In genomic region chr16:88811600-88811849, GRCh38 we compare ENCODE assay signal across 8 cellular contexts. TPM values are rescaled to one million over a fixed set of nuclear protein-coding genes. Genes with fewer than 3 reads are reported as not detected.
DNase-seq lines count a peak whose midpoint lies in the region; ATAC-seq and TF ChIP-seq lines count a peak whose summit lies in the region.

No MANE protein-coding gene starts in this region.

- no peaks in the 10 kb centered on the region for H3K36me3 Mint-ChIP-seq in IgD-negative memory B cell

- H3K14ac ChIP-seq in neuronal stem cell (ENCODE audit: low read length), result no peak overlapping the region

- H3K4me1 ChIP-seq in neuronal stem cell (ENCODE audit: control insufficient read depth in 2 of 2, insufficient read depth in 1 of 2, low read depth in 1 of 2, low read length in 2 of 2), result peaks cover 10 to 11% of the 10 kb centered on the region in 2 donors

- H3K36me3 ChIP-seq in neuronal stem cell (replicated peaks in 1 of 2; ENCODE audit: control insufficient read depth in 2 of 2, insufficient read depth in 2 of 2, low read length in 2 of 2), result peaks cover 37 to 40% of the 10 kb centered on the region in 2 donors

- peak overlapping the region; percentile 85 for H2BK15ac ChIP-seq in neuronal stem cell (ENCODE audit: low read length)

- TF ChIP-seq CTCF in dorsolateral prefrontal cortex (IDR thresholded peaks at IDR 0.05 in 54 of 56, conservative IDR thresholded peaks at IDR 0.05 in 2 of 56; ENCODE audit: low read depth in 1 of 56, partially characterized antibody in 56 of 56), result peak in 5 of 56 donors; percentile 4 to 36 (median 23)

- H3K27me3 ChIP-seq in dorsolateral prefrontal cortex, result no peaks in the 10 kb centered on the region
- no peaks in the 10 kb centered on the region for H3K27me3 ChIP-seq in neuronal stem cell (ENCODE audit: control insufficient read depth in 3 of 3, insufficient read depth in 3 of 3, low read depth in 1 of 3, low read length in 3 of 3)

- H3K27me3 Mint-ChIP-seq in IgD-negative memory B cell, result no peaks in the 10 kb centered on the region

- no peak overlapping the region for H4K8ac ChIP-seq in neuronal stem cell (ENCODE audit: low read depth, low read length)

- DNase-seq in activated CD4-positive, CD25-positive, alpha-beta regulatory T cell treated with anti-CD3 and anti-CD28 coated beads, Interleukin-2, amount 50 U/mL, for 72 hours, result peak; percentile 76
- DNase-seq in dorsolateral prefrontal cortex, result no peak
- no peak for DNase-seq in neuronal stem cell (ENCODE audit: low spot score)
- DNase-seq in stimulated activated CD8-positive, alpha-beta memory T cell treated with anti-CD3 and anti-CD28 coated beads, Interleukin-4, amount 100 ng/mL, for 48 hours, result no peak
- no peak for DNase-seq in retina
- no peak for DNase-seq in AG08396 (ENCODE audit: low spot score)

- no peak overlapping the region for H3K4ac ChIP-seq in neuronal stem cell (ENCODE audit: low read length)

- peak overlapping the region; percentile 100 for H3K23ac ChIP-seq in neuronal stem cell (ENCODE audit: low read depth, low read length, poor library complexity)

- peaks cover 0 to 8% of the 10 kb centered on the region in 2 donors for H3K9me3 ChIP-seq in neuronal stem cell (replicated peaks in 1 of 2; ENCODE audit: control insufficient read depth in 2 of 2, insufficient read depth in 1 of 2, low read depth in 1 of 2, low read length in 2 of 2)

- no CpG with 5 or more reads among the region's 30 CpGs for WGBS in neuronal stem cell (ENCODE audit: extremely low coverage in 2 of 2, insufficient read length in 2 of 2, insufficient replicate concordance in 1 of 2), 2 donors

- intact Hi-C loops in dorsolateral prefrontal cortex (cut with DNase I), result loop anchor here (1.0 to 10.0 kb wide), 5 partner anchors 8 to 403 kb away; partner anchors contain the start of genes GALNS (in 2 of the 2), TRAPPC2L (in 2 of the 2), CDT1 (in 1 of the 2) and ZNF778 (in 1 of the 2)

- H3K4me3 ChIP-seq in dorsolateral prefrontal cortex, result peak overlapping the region; percentile 75 to 100 (median 91)
- peak overlapping the region; percentile 77 to 88 for H3K4me3 ChIP-seq in neuronal stem cell (ENCODE audit: low read length in 2 of 2)

- peak overlapping the region; percentile 85 for H3K4me2 ChIP-seq in neuronal stem cell (ENCODE audit: insufficient read depth, low read length, poor library complexity, severe bottlenecking)

- peak overlapping the region; percentile 86 to 97 (median 92) for H3K4me3 Mint-ChIP-seq in IgD-negative memory B cell

- H3K27ac Mint-ChIP-seq in IgD-negative memory B cell, result peak overlapping the region; percentile 81 to 96 (median 89)

- H3K9me3 Mint-ChIP-seq in IgD-negative memory B cell, result no peaks in the 10 kb centered on the region

- peak overlapping the region; percentile 100 for H2BK5ac ChIP-seq in neuronal stem cell (ENCODE audit: low read length)

- peak overlapping the region; percentile 98 for H3K18ac ChIP-seq in neuronal stem cell (ENCODE audit: low read length)

- peak overlapping the region; percentile 93 for H3K9ac ChIP-seq in neuronal stem cell (ENCODE audit: low read depth, low read length, poor library complexity)

- H2BK12ac ChIP-seq in neuronal stem cell (ENCODE audit: low read length), result no peak overlapping the region

- no peak overlapping the region for H2BK120ac ChIP-seq in neuronal stem cell (ENCODE audit: low read depth, low read length)

- ATAC-seq in activated CD4-positive, CD25-positive, alpha-beta regulatory T cell treated with anti-CD3 and anti-CD28 coated beads, Interleukin-2, amount 50 U/mL, for 24 hours, result no peak

- no peak overlapping the region for H4K91ac ChIP-seq in neuronal stem cell (ENCODE audit: low read depth, low read length, poor library complexity)

- H2AK5ac ChIP-seq in neuronal stem cell (ENCODE audit: low read depth, low read length), result peak overlapping the region; percentile 96

- H3K79me1 ChIP-seq in neuronal stem cell (ENCODE audit: low read depth, low read length), result peaks cover 29% of the 10 kb centered on the region

- H3K27ac ChIP-seq in dorsolateral prefrontal cortex (peak overlapping the region; percentile 41 to 97 (median 90)), neuronal stem cell (replicated peaks; ENCODE audit: low read length) (no peak overlapping the region)

- H3K4me1 Mint-ChIP-seq in IgD-negative memory B cell, result peaks cover 0 to 8% (median 6%) of the 10 kb centered on the region in 3 donors

- H2AFZ ChIP-seq in neuronal stem cell (ENCODE audit: low read length), result peak overlapping the region; percentile 95

RNA-seq across cellular contexts. Expression of gene APRT, which starts 0.2 kb away (rescaled TPM):
- 416 TPM for polyA plus RNA-seq in IgD-negative memory B cell
- total RNA-seq in dorsolateral prefrontal cortex, result 10 to 100 TPM; 21.9 to 51.6 (median 33.2) TPM
- 146 TPM for polyA plus RNA-seq in neuronal stem cell (2013, experiment 1 of 2)
- polyA plus RNA-seq in neuronal stem cell (2013, experiment 2 of 2), result 150 TPM

RNA-seq across cellular contexts. Expression of gene CDT1, which starts 7.9 kb away (rescaled TPM):
- 0.20 TPM for polyA plus RNA-seq in IgD-negative memory B cell
- 1 to 10 TPM in 106 of 120 experiments, under 1 TPM in 14; 0.49 to 5.3 (median 2.0) TPM for total RNA-seq in dorsolateral prefrontal cortex
- polyA plus RNA-seq in neuronal stem cell (2013, experiment 1 of 2), result 40.6 TPM
- 40.0 TPM for polyA plus RNA-seq in neuronal stem cell (2013, experiment 2 of 2)

RNA-seq across cellular contexts. Expression of gene PIEZO1, which starts 26.5 kb away (rescaled TPM):
- 33.4 TPM for polyA plus RNA-seq in IgD-negative memory B cell
- total RNA-seq in dorsolateral prefrontal cortex, result 10 to 100 TPM; 14.6 to 86.5 (median 34.6) TPM
- polyA plus RNA-seq in neuronal stem cell (2013, experiment 1 of 2), result 8.0 TPM
- 9.2 TPM for polyA plus RNA-seq in neuronal stem cell (2013, experiment 2 of 2)

RNA-seq across cellular contexts. Expression of gene GALNS, which starts 45.2 kb away (rescaled TPM):
- polyA plus RNA-seq in IgD-negative memory B cell, result 8.4 TPM
- total RNA-seq in dorsolateral prefrontal cortex, result 10 to 100 TPM; 22.5 to 60.1 (median 36.3) TPM
- polyA plus RNA-seq in neuronal stem cell (2013, experiment 1 of 2), result 9.6 TPM
- 9.1 TPM for polyA plus RNA-seq in neuronal stem cell (2013, experiment 2 of 2)

RNA-seq across cellular contexts. Expression of gene TRAPPC2L, which starts 45.4 kb away (rescaled TPM):
- polyA plus RNA-seq in IgD-negative memory B cell, result 86.1 TPM
- total RNA-seq in dorsolateral prefrontal cortex, result 10 to 100 TPM; 30.9 to 83.9 (median 57.9) TPM
- polyA plus RNA-seq in neuronal stem cell (2013, experiment 1 of 2), result 57.0 TPM
- 58.2 TPM for polyA plus RNA-seq in neuronal stem cell (2013, experiment 2 of 2)
